Comparison of ENCODE assay signal across 18 cellular contexts in genomic region chr10:43981232-43981631, GRCh38.
DNase-seq lines count a peak whose midpoint lies in the region; ATAC-seq and TF ChIP-seq lines count a peak whose summit lies in the region.
"Had no signal": no experiment of that assay in that cellular context is flagged by ENCODE, and none has a peak within 500 bp of the region (broad histone marks: within the 10 kb centered on the region; RNA-seq: fewer than 3 reads in every experiment).

No MANE protein-coding gene starts in this region.

- DNase-seq in AG09319 (ENCODE audit: extremely low read depth, low read depth) = peak; percentile 57
- DNase-seq in GM23248 = peak; percentile 59
- DNase-seq in adipocyte (ENCODE audit: low read depth) = peak; percentile 26
- peak; percentile 11 for DNase-seq in fibroblast of villous mesenchyme (ENCODE audit: low read depth)
- DNase-seq in NCI-H2227 (lab: John Stamatoyannopoulos, UW; ENCODE audit: unreplicated experiment) = no peak
- no peak for DNase-seq in activated naive CD4-positive, alpha-beta T cell treated with anti-CD3 and anti-CD28 coated beads, Interleukin-2, amount 50 U/mL, for 72 hours (ENCODE audit: low spot score in 2 of 2)
- no peak for DNase-seq in suprapubic skin (ENCODE audit: low spot score in 2 of 2)
- DNase-seq: activated CD4-positive, alpha-beta memory T cell treated with anti-CD3 and anti-CD28 coated beads for 36 hours; activated naive CD4-positive, alpha-beta T cell treated with Interleukin-2 at 50 U/mL for 16 hours; foreskin melanocyte; KG1; NCI-H1105; NCI-H524; thyroid gland had no signal

- H3K4me3 ChIP-seq in GM23248 (no peak overlapping the region), adipocyte (ENCODE audit: low read length) (no peak overlapping the region), fibroblast of villous mesenchyme (ENCODE audit: low read depth, low read length) (no peak overlapping the region), suprapubic skin (no peak overlapping the region)
- H3K4me3 ChIP-seq: ascending aorta, neural progenitor cell, thyroid gland had no signal

- H3K27ac ChIP-seq in GM23248 = no peak overlapping the region
- H3K27ac ChIP-seq in suprapubic skin = no peak overlapping the region
- H3K27ac ChIP-seq: ascending aorta, neural progenitor cell, thyroid gland, VCaP had no signal

- H4K20me1 ChIP-seq in GM23248 (ENCODE audit: insufficient read depth) = no peaks in the 10 kb centered on the region

- H3K4me1 ChIP-seq in GM23248 (ENCODE audit: insufficient read depth) (no peaks in the 10 kb centered on the region), adipocyte (ENCODE audit: control insufficient read depth, insufficient read depth, low read length) (peaks cover 23% of the 10 kb centered on the region), suprapubic skin (no peaks in the 10 kb centered on the region)
- H3K4me1 ChIP-seq: ascending aorta, neural progenitor cell, thyroid gland had no signal

- H3K9me3 Mint-ChIP-seq in activated naive CD4-positive, alpha-beta T cell treated with anti-CD3 and anti-CD28 coated beads, Interleukin-2, amount 50 U/mL, for 72 hours = no peaks in the 10 kb centered on the region
- H3K9me3 Mint-ChIP-seq: activated CD4-positive, alpha-beta memory T cell treated with anti-CD3 and anti-CD28 coated beads for 36 hours; neural progenitor cell had no signal

- no peak for TF ChIP-seq EP300 in suprapubic skin (IDR thresholded peaks at IDR 0.05)

- no peak for TF ChIP-seq CTCF in AG09319 (IDR thresholded peaks at IDR 0.05; ENCODE audit: low read depth, low read length)
- TF ChIP-seq CTCF in fibroblast of villous mesenchyme (IDR thresholded peaks at IDR 0.05; ENCODE audit: insufficient read depth, low read depth, low read length) = no peak
- no peak for TF ChIP-seq CTCF in suprapubic skin (IDR thresholded peaks at IDR 0.05)

- H2AFZ ChIP-seq in GM23248 = peak overlapping the region; percentile 37
- H2AFZ ChIP-seq: neural progenitor cell had no signal

- no peaks in the 10 kb centered on the region for H3K9me3 ChIP-seq in GM23248 (ENCODE audit: low read depth)
- H3K9me3 ChIP-seq in adipocyte (ENCODE audit: control insufficient read depth, low read length) = peaks cover 3% of the 10 kb centered on the region
- H3K9me3 ChIP-seq in suprapubic skin = no peaks in the 10 kb centered on the region
- H3K9me3 ChIP-seq: ascending aorta, thyroid gland had no signal

- H3F3A ChIP-seq in GM23248 (ENCODE audit: insufficient read depth) = no peaks in the 10 kb centered on the region

- H3K36me3 Mint-ChIP-seq in activated naive CD4-positive, alpha-beta T cell treated with anti-CD3 and anti-CD28 coated beads, Interleukin-2, amount 50 U/mL, for 72 hours = no peaks in the 10 kb centered on the region
- H3K36me3 Mint-ChIP-seq: activated CD4-positive, alpha-beta memory T cell treated with anti-CD3 and anti-CD28 coated beads for 36 hours; neural progenitor cell had no signal

- TF ChIP-seq POLR2A in suprapubic skin (IDR thresholded peaks at IDR 0.05) = no peak

- ATAC-seq in GM18517 (IDR thresholded peaks at IDR 0.05; ENCODE audit: unreplicated experiment) = no peak
- no peak for ATAC-seq in activated naive CD4-positive, alpha-beta T cell treated with anti-CD3 and anti-CD28 coated beads, Interleukin-2, amount 50 U/mL, for 72 hours

- no peaks in the 10 kb centered on the region for H3K9me2 ChIP-seq in GM23248 (ENCODE audit: insufficient read depth)

- 61 to 71% methylated on average over 1 of the region's 1 CpG for WGBS in GM23248 (ENCODE audit: low coverage in 1 of 2, low lambda C conversion rate in 2 of 2, missing lambda C conversion rate in 2 of 2), 2 experiments
- WGBS in suprapubic skin = 68% methylated on average over 1 of the region's 1 CpG

- in situ Hi-C loops in GM23248 (cut with MboI) = no loop called here

- H3K79me2 ChIP-seq in GM23248 (ENCODE audit: insufficient read depth) = no peaks in the 10 kb centered on the region

- no peaks in the 10 kb centered on the region for H3K27me3 ChIP-seq in GM23248 (replicated peaks; ENCODE audit: insufficient read depth)
- H3K27me3 ChIP-seq in adipocyte (replicated peaks; ENCODE audit: control insufficient read depth, insufficient read depth, low read length) = no peaks in the 10 kb centered on the region
- H3K27me3 ChIP-seq in suprapubic skin = no peaks in the 10 kb centered on the region
- H3K27me3 ChIP-seq: ascending aorta, neural progenitor cell, thyroid gland had no signal

- H3K4me2 ChIP-seq in GM23248 (ENCODE audit: unreplicated experiment) = no peak overlapping the region
- H3K4me2 ChIP-seq: neural progenitor cell had no signal

- H3K36me3 ChIP-seq in GM23248 (ENCODE audit: low read depth) (no peaks in the 10 kb centered on the region), adipocyte (ENCODE audit: control insufficient read depth, insufficient read depth, low read length, severe bottlenecking) (no peaks in the 10 kb centered on the region), suprapubic skin (no peaks in the 10 kb centered on the region)
- H3K36me3 ChIP-seq: ascending aorta, neural progenitor cell, thyroid gland had no signal

- no peak overlapping the region for H3K27ac Mint-ChIP-seq in activated naive CD4-positive, alpha-beta T cell treated with anti-CD3 and anti-CD28 coated beads, Interleukin-2, amount 50 U/mL, for 72 hours
- H3K27ac Mint-ChIP-seq: activated CD4-positive, alpha-beta memory T cell treated with anti-CD3 and anti-CD28 coated beads for 36 hours; neural progenitor cell had no signal

- H3K9ac ChIP-seq in GM23248 (no peak overlapping the region), adipocyte (ENCODE audit: low read length) (no peak overlapping the region)
- H3K9ac ChIP-seq: neural progenitor cell had no signal

Comparison
In these comparisons a context has a peak if more than half of its experiments do, and no peak if none do; other contexts are left out.
1. DNase-seq: peak in AG09319 (single experiment), GM23248 (single experiment), adipocyte (single experiment) and fibroblast of villous mesenchyme (single experiment); none in NCI-H2227 (single experiment), activated naive CD4-positive, alpha-beta T cell treated with anti-CD3 and anti-CD28 coated beads, Interleukin-2, amount 50 U/mL, for 72 hours (0 of 2) and suprapubic skin (0 of 2).